Comparison of ENCODE assay signal across 34 cellular contexts in genomic region chr15:29690765-29691475, GRCh38.
DNase-seq lines count a peak whose midpoint lies in the region; ATAC-seq and TF ChIP-seq lines count a peak whose summit lies in the region.
"Had no signal": no experiment of that assay in that cellular context is flagged by ENCODE, and none has a peak within 500 bp of the region (broad histone marks: within the 10 kb centered on the region; RNA-seq: fewer than 3 reads in every experiment).

No MANE protein-coding gene starts in this region.

- no peaks in the 10 kb centered on the region for H3K79me2 ChIP-seq in mammary epithelial cell (ENCODE audit: insufficient read depth, low read length)

- H3K9me3 ChIP-seq in mammary epithelial cell (replicated peaks; ENCODE audit: insufficient read depth, low read length) (no peaks in the 10 kb centered on the region), testis (no peaks in the 10 kb centered on the region)
- H3K9me3 ChIP-seq: ovary, SJSA1, upper lobe of left lung had no signal

- intact Hi-C loops in mammary epithelial cell (cut with micrococcal nuclease) (no loop called here), testis (cut with DNase I; ENCODE audit: low total_unique reads) (no loop called here)

- no peak overlapping the region for H3K4me2 ChIP-seq in mammary epithelial cell (ENCODE audit: insufficient read depth, low read depth, low read length)
- H3K4me2 ChIP-seq: KMS-11 had no signal

- no TSS peak for BruUV-seq in mammary epithelial cell (replicated peaks; lab: Mats Ljungman, UMichigan)

- peaks cover 5% of the 10 kb centered on the region for H3K4me1 ChIP-seq in mammary epithelial cell (ENCODE audit: insufficient read depth, low read length)
- H3K4me1 ChIP-seq in testis, result no peaks in the 10 kb centered on the region

- TF ChIP-seq POLR2A in testis (IDR thresholded peaks at IDR 0.05), result no peak

- DNase-seq in DMS53 (lab: John Stamatoyannopoulos, UW) (peak; percentile 46), DMS53 treated with DMSO at 0.1 percent for 48 hours (lab: John Stamatoyannopoulos, UW; ENCODE audit: unreplicated experiment) (no peak), mammary epithelial cell (peak; percentile 26), foreskin fibroblast (peak; percentile 18 to 57), testis (peak; percentile 1), Kasumi-1 (lab: John Stamatoyannopoulos, UW) (no peak), amygdala (lab: John Stamatoyannopoulos, UW) (no peak)
- DNase-seq: activated CD4-positive, alpha-beta T cell treated with anti-CD3 and anti-CD28 coated beads, Interleukin-2, amount 10 ng/mL, durations not matched to agents 24 days and 14 days; activated CD8-positive, alpha-beta memory T cell treated with anti-CD3 and anti-CD28 coated beads for 24 hours; activated naive CD4-positive, alpha-beta T cell treated with anti-CD3 and anti-CD28 coated beads, Interleukin-2, amount 50 U/mL, for 16 hours; activated T-cell treated with anti-CD3 and anti-CD28 coated beads for 4 hours; amniotic stem cell; CD4-positive, alpha-beta T cell; cortex of kidney; effector memory CD4-positive, alpha-beta T cell; erythroblast; HCEC 1CT; NCI-H1436 treated with DMSO at 0.1 percent for 48 hours; NCI-H2081 treated with DMSO at 0.1 percent for 48 hours; NCI-H226; NCI-H748 treated with DMSO at 0.1 percent for 48 hours; nephron progenitor cell; ovary; T1000; upper lobe of left lung; WERI-Rb-1 had no signal

- H3K27me3 ChIP-seq in mammary epithelial cell (ENCODE audit: insufficient read depth, low read length), result no peaks in the 10 kb centered on the region
- H3K27me3 ChIP-seq in testis, result no peaks in the 10 kb centered on the region
- H3K27me3 ChIP-seq: cardiac muscle cell, ovary, SJSA1, upper lobe of left lung had no signal

- in situ Hi-C loops in mammary epithelial cell (cut with MboI; ENCODE audit: low sequenced_read_pairs in 2 of 2), result loop anchor here in 1 of 2 donors (10.0 kb wide), 1 partner anchor 234 kb away; no protein-coding TSS in a partner anchor

- no peaks in the 10 kb centered on the region for H3K36me3 ChIP-seq in mammary epithelial cell (ENCODE audit: insufficient read depth, low read length)
- H3K36me3 ChIP-seq in testis (ENCODE audit: low read depth, missing control alignments), result no peaks in the 10 kb centered on the region
- H3K36me3 ChIP-seq: cardiac muscle cell, ovary, SJSA1, upper lobe of left lung, WERI-Rb-1 had no signal

- no peak for ATAC-seq in activated CD4-positive, CD25-positive, alpha-beta regulatory T cell treated with anti-CD3 and anti-CD28 coated beads, Interleukin-2, amount 50 U/mL, for 24 hours
- ATAC-seq: stimulated activated memory B cell treated with anti-CD40 and anti-IgM and Interleukin-4, amounts not matched to agents 10 μg/mL and 1 μg/mL and 100 μg/mL, for 72 hours had no signal

- dilution Hi-C loops in mammary epithelial cell (cut with HindIII; ENCODE audit: low sequenced_read_pairs), result no loop called here

- WGBS in mammary epithelial cell (ENCODE audit: low coverage, missing lambda C conversion rate), result 72% methylated on average over 7 of the region's 7 CpGs
- 58 to 75% methylated on average over 6 to 7 of the region's 7 CpGs for WGBS in testis, 2 donors

- no peaks in the 10 kb centered on the region for H4K20me1 ChIP-seq in mammary epithelial cell (ENCODE audit: insufficient read depth, low read length)

- no peak overlapping the region for H3K27ac ChIP-seq in mammary epithelial cell (ENCODE audit: insufficient read depth, low read depth, low read length)
- H3K27ac ChIP-seq in testis, result no peak overlapping the region
- H3K27ac ChIP-seq: 22Rv1, cardiac muscle cell, HL-60, KMS-11, ovary, SJSA1, upper lobe of left lung, WERI-Rb-1 had no signal

- CTCF ChIA-PET in mammary epithelial cell (lab: Charles Lee; ENCODE audit: low non-redundant PET), result interaction anchor here (0.7 kb wide), 1 partner anchor 348 kb away, joined by 7 read pairs; no protein-coding TSS in a partner anchor

- H3K9ac ChIP-seq in mammary epithelial cell (ENCODE audit: insufficient read depth, low read length), result no peak overlapping the region
- H3K9ac ChIP-seq: KMS-11 had no signal

- TF ChIP-seq CTCF in mammary epithelial cell (conservative IDR thresholded peaks at IDR 0.05 in 1 of 2, IDR thresholded peaks at IDR 0.05 in 1 of 2; ENCODE audit: extremely low read depth in 1 of 2, insufficient read depth in 1 of 2, low read depth in 1 of 2, low read length in 2 of 2), result no peak
- no peak for TF ChIP-seq CTCF in foreskin fibroblast (IDR thresholded peaks at IDR 0.05; ENCODE audit: low read depth, low read length)
- no peak for TF ChIP-seq CTCF in testis (IDR thresholded peaks at IDR 0.05)

- H3K4me3 ChIP-seq in mammary epithelial cell (replicated peaks in 1 of 3; ENCODE audit: insufficient read depth in 1 of 3, low read depth in 2 of 3, low read length in 3 of 3), result no peak overlapping the region
- no peak overlapping the region for H3K4me3 ChIP-seq in foreskin fibroblast (ENCODE audit: low read depth in 1 of 2, low read length in 2 of 2)
- no peak overlapping the region for H3K4me3 ChIP-seq in testis
- H3K4me3 ChIP-seq: cardiac muscle cell, lung, ovary, SJSA1, upper lobe of left lung had no signal

- H2AFZ ChIP-seq in mammary epithelial cell (ENCODE audit: low read depth, low read length), result no peak overlapping the region

Comparison
In these comparisons a context has a peak if more than half of its experiments do, and no peak if none do; other contexts are left out.
1. DNase-seq: peak in DMS53 (single experiment), mammary epithelial cell (single experiment), foreskin fibroblast (2 of 2) and testis (single experiment); none in DMS53 treated with DMSO at 0.1 percent for 48 hours (single experiment), Kasumi-1 (0 of 2) and amygdala (0 of 56).